In genomic region chr1:83581747-83582146, GRCh38 we compare ENCODE assay signal across 6 cellular contexts.
"Had no signal": no experiment of that assay in that cellular context is flagged by ENCODE, and none has a peak within 500 bp of the region (broad histone marks: within the 10 kb centered on the region; RNA-seq: fewer than 3 reads in every experiment).

No MANE protein-coding gene starts in this region.

- H3K27me3 Mint-ChIP-seq: IgD-negative memory B cell had no signal

- H3K4me3 Mint-ChIP-seq: IgD-negative memory B cell had no signal

- H3K27ac ChIP-seq: HL-60 had no signal

- DNase-seq: IMR-90, KBM-7 had no signal

- ATAC-seq: HepG2, K562 had no signal

- H3K27ac Mint-ChIP-seq: IgD-negative memory B cell had no signal

- H3K4me3 ChIP-seq: K562 had no signal
